ENCODE assay signal across 7 cellular contexts in genomic region chr1:26162220-26162703, GRCh38. TPM values are rescaled to one million over a fixed set of nuclear protein-coding genes. Genes with fewer than 3 reads are reported as not detected.
DNase-seq lines count a peak whose midpoint lies in the region; ATAC-seq and TF ChIP-seq lines count a peak whose summit lies in the region.

No MANE protein-coding gene starts in this region.

- POLR2A ChIA-PET in HEK293 (lab: Yijun Ruan, JAX) (interaction anchor here (1.0 kb wide), 1 partner anchor 7 kb away, joined by 4 read pairs; the partner anchor contains the start of gene ZNF593), WTC11 (lab: Charles Lee) (no interaction called here)

- H3K9me3 Mint-ChIP-seq in WTC11: no peaks in the 10 kb centered on the region

- H3K36me3 ChIP-seq in HEK293 (ENCODE audit: control insufficient read depth in 2 of 2, insufficient read depth in 1 of 2, low read length in 2 of 2): no peaks in the 10 kb centered on the region
- no peaks in the 10 kb centered on the region for H3K36me3 ChIP-seq in hepatocyte (replicated peaks; ENCODE audit: insufficient read depth, low read depth)
- H3K36me3 ChIP-seq in spleen: no peaks in the 10 kb centered on the region

- 37% methylated on average over 20 of the region's 20 CpGs for WGBS in hepatocyte (ENCODE audit: low lambda C conversion rate, missing lambda C conversion rate)
- 18 to 32% (median 30%) methylated on average over 20 of the region's 20 CpGs for WGBS in spleen, 5 donors

- H3K27me3 ChIP-seq in hepatocyte (peaks cover 12% of the 10 kb centered on the region), spleen (replicated peaks in 1 of 7) (peaks cover 0 to 78% (median 23%) of the 10 kb centered on the region in 7 donors)

- no peak for TF ChIP-seq CTCF in HEK293 (tag by site-specific recombination; IDR thresholded peaks at IDR 0.05)
- TF ChIP-seq CTCF in WTC11 (IDR thresholded peaks at IDR 0.05): no peak
- TF ChIP-seq CTCF in hepatocyte (IDR thresholded peaks at IDR 0.05; ENCODE audit: poor library complexity): no peak
- no peak for TF ChIP-seq CTCF in spleen (IDR thresholded peaks at IDR 0.05 in 8 of 11, conservative IDR thresholded peaks at IDR 0.05 in 3 of 11)

- H3K4me1 ChIP-seq in HEK293 (ENCODE audit: control insufficient read depth, insufficient read depth, low read length): no peaks in the 10 kb centered on the region; the same call in 1 of the 2 replicates
- peaks cover 20% of the 10 kb centered on the region for H3K4me1 ChIP-seq in hepatocyte (ENCODE audit: insufficient read depth)
- peaks cover 10 to 57% (median 37%) of the 10 kb centered on the region in 6 donors for H3K4me1 ChIP-seq in spleen

- H3K79me2 ChIP-seq in hepatocyte: no peaks in the 10 kb centered on the region

- no peaks in the 10 kb centered on the region for H4K20me1 ChIP-seq in hepatocyte (ENCODE audit: insufficient read depth, poor library complexity, severe bottlenecking)

- CTCF ChIA-PET in HEK293 (lab: Yijun Ruan, JAX): interaction anchor here (0.6 to 2.5 kb wide), 7 partner anchors 18 to 464 kb away, joined by 3 to 16 read pairs (median 4); no protein-coding TSS in a partner anchor
- CTCF ChIA-PET in WTC11 (lab: Charles Lee): interaction anchor here (0.7 to 2.0 kb wide), 6 partner anchors 7 to 132 kb away, joined by 3 to 9 read pairs (median 4); partner anchors contain the start of genes CATSPER4, CEP85 and ZNF593

- H3K36me3 Mint-ChIP-seq in WTC11: no peaks in the 10 kb centered on the region

- H3K27ac ChIP-seq in HEK293 (ENCODE audit: extremely low read depth, low read depth, low read length): no peak overlapping the region; the same call in 1 of the 2 replicates
- H3K27ac ChIP-seq in hepatocyte: no peak overlapping the region
- H3K27ac ChIP-seq in spleen: peak overlapping the region in 3 of 8 donors; percentile 25 to 68 (median 49)

- no peaks in the 10 kb centered on the region for H3K9me3 ChIP-seq in HEK293 (ENCODE audit: control insufficient read depth, insufficient read depth, low read depth, low read length)
- H3K9me3 ChIP-seq in hepatocyte (ENCODE audit: low read depth): no peaks in the 10 kb centered on the region
- H3K9me3 ChIP-seq in spleen: no peaks in the 10 kb centered on the region

- H3K4me3 Mint-ChIP-seq in WTC11: peak overlapping the region; percentile 74

- H3K4me3 ChIP-seq in HEK293 (ENCODE audit: low read depth, low read length) (peak overlapping the region; percentile 12; the same call in 1 of the 2 replicates), hepatocyte (no peak overlapping the region), spleen (peak overlapping the region; percentile 30 to 71 (median 48))

- no peak for TF ChIP-seq POLR2A in spleen (IDR thresholded peaks at IDR 0.05)

- H2AFZ ChIP-seq in hepatocyte: peak overlapping the region; percentile 86

- H3K4me2 ChIP-seq in hepatocyte: peak overlapping the region; percentile 97

- no peaks in the 10 kb centered on the region for H3K9me2 ChIP-seq in hepatocyte (replicated peaks; ENCODE audit: insufficient read depth)

- no peak overlapping the region for H3K27ac Mint-ChIP-seq in WTC11

- no peak for ATAC-seq in WTC11

- intact Hi-C loops in spleen (cut with DNase I; ENCODE audit: low total_unique reads): no loop called here

- H3K4me1 Mint-ChIP-seq in WTC11: peaks cover 52% of the 10 kb centered on the region

- DNase-seq in WTC11 (ENCODE audit: low spot score): no peak
- DNase-seq in hepatocyte (ENCODE audit: low spot score): no peak
- DNase-seq in spleen: no peak
- no peak for DNase-seq in NCI-H2107 treated with DMSO at 0.1 percent for 48 hours (lab: John Stamatoyannopoulos, UW; ENCODE audit: unreplicated experiment)
- no peak for DNase-seq in OCI-M2 (lab: John Stamatoyannopoulos, UW; ENCODE audit: unreplicated experiment)
- DNase-seq in amniotic stem cell (lab: John Stamatoyannopoulos, UW): no peak

- peaks cover 87% of the 10 kb centered on the region for H3K27me3 Mint-ChIP-seq in WTC11 (ENCODE audit: low read depth)

TF ChIP-seq in HEK293, 187 proteins besides CTCF, POLR2A, EP300 and RAD21 (continues in another document):
- TF ChIP-seq ZNF157 (tag by site-specific recombination; IDR thresholded peaks at IDR 0.05): no peak
- no peak for TF ChIP-seq ZEB2 (tag by site-specific recombination; IDR thresholded peaks at IDR 0.05)
- no peak for TF ChIP-seq ZNF354C (tag by site-specific recombination; IDR thresholded peaks at IDR 0.05; ENCODE audit: borderline replicate concordance, low read depth)
- no peak for TF ChIP-seq HIC1 (tag by site-specific recombination; IDR thresholded peaks at IDR 0.05)
- TF ChIP-seq ZNF473 (tag by site-specific recombination; IDR thresholded peaks at IDR 0.05): no peak

TF ChIP-seq in WTC11, 78 proteins besides CTCF, POLR2A, EP300 and RAD21 (continues in another document):
- TF ChIP-seq JUN (CRISPR knock-in tag; IDR thresholded peaks at IDR 0.05) (no peak), FOXP4 (CRISPR knock-in tag; IDR thresholded peaks at IDR 0.05) (no peak), OVOL2 (CRISPR knock-in tag; IDR thresholded peaks at IDR 0.05; ENCODE audit: borderline replicate concordance) (no peak), ZNF263 (CRISPR knock-in tag; IDR thresholded peaks at IDR 0.05; ENCODE audit: low read depth) (no peak), ZNF423 (CRISPR knock-in tag; IDR thresholded peaks at IDR 0.05) (no peak), STAT6 (CRISPR knock-in tag; conservative IDR thresholded peaks at IDR 0.05; ENCODE audit: low read depth) (no peak)
- TF ChIP-seq, protein P1, sequence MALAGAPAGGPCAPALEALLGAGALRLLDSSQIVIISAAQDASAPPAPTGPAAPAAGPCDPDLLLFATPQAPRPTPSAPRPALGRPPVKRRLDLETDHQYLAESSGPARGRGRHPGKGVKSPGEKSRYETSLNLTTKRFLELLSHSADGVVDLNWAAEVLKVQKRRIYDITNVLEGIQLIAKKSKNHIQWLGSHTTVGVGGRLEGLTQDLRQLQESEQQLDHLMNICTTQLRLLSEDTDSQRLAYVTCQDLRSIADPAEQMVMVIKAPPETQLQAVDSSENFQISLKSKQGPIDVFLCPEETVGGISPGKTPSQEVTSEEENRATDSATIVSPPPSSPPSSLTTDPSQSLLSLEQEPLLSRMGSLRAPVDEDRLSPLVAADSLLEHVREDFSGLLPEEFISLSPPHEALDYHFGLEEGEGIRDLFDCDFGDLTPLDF (CRISPR knock-in tag; IDR thresholded peaks at IDR 0.05): no peak
- TF ChIP-seq, protein P2, sequence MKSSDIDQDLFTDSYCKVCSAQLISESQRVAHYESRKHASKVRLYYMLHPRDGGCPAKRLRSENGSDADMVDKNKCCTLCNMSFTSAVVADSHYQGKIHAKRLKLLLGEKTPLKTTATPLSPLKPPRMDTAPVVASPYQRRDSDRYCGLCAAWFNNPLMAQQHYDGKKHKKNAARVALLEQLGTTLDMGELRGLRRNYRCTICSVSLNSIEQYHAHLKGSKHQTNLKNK (CRISPR knock-in tag; IDR thresholded peaks at IDR 0.05): no peak

RNA-seq across cellular contexts. Expression of gene FAM110D, which starts 3.4 kb away (rescaled TPM):
- total RNA-seq in WTC11 (2021) (0.37 to 0.55 TPM (median 0.53 TPM) in 3 replicates), hepatocyte (0.10 and 0.16 TPM in 2 replicates), spleen (1 to 10 TPM in 6 of 7 donors, under 1 TPM in 1; 0.76 to 5.9 (median 1.8) TPM)
- polyA plus RNA-seq in hepatocyte (0.40 and 0.44 TPM in 2 replicates), spleen (1 to 10 TPM in 1 of 3 donors, under 1 TPM in 2; 0.44 to 1.2 (median 0.91) TPM)

RNA-seq across cellular contexts. Expression of gene C1orf232, which starts 6.5 kb away (rescaled TPM):
- not detected in 3 replicates for total RNA-seq in WTC11 (2021)
- not detected in 2 replicates for total RNA-seq in hepatocyte
- not detected in 2 replicates for polyA plus RNA-seq in hepatocyte
- not detected for total RNA-seq in spleen
- polyA plus RNA-seq in spleen: not detected

RNA-seq across cellular contexts. Expression of gene ZNF593, which starts 7.4 kb away (rescaled TPM):
- total RNA-seq in WTC11 (2021): 39.6 to 49.1 TPM (median 43.3 TPM) in 3 replicates
- total RNA-seq in hepatocyte: 20.5 and 25.7 TPM in 2 replicates
- 69.1 and 71.8 TPM in 2 replicates for polyA plus RNA-seq in hepatocyte
- 10 to 100 TPM; 13.5 to 27.8 (median 19.6) TPM for total RNA-seq in spleen
- polyA plus RNA-seq in spleen: 100 to 1,000 TPM in 1 of 3 donors, 10 to 100 TPM in 2; 74.9 to 104 (median 80.3) TPM

RNA-seq across cellular contexts. Expression of gene ZNF593OS, which starts 9.4 kb away (rescaled TPM):
- total RNA-seq in WTC11 (2021) (not detected in 3 replicates), hepatocyte (0.10 TPM in 1 of 2 replicates, not detected in the other), spleen (not detected)
- polyA plus RNA-seq in hepatocyte (0.45 and 2.1 TPM in 2 replicates), spleen (under 1 TPM; 0.26 to 0.43 (median 0.26) TPM)

RNA-seq across cellular contexts. Expression of gene CNKSR1, which starts 15.0 kb away (rescaled TPM):
- total RNA-seq in WTC11 (2021) (18.0 to 20.5 TPM (median 19.7 TPM) in 3 replicates), hepatocyte (13.3 and 18.1 TPM in 2 replicates), spleen (1 to 10 TPM; 1.0 to 5.5 (median 3.7) TPM)
- polyA plus RNA-seq in hepatocyte (31.4 and 38.6 TPM in 2 replicates), spleen (1 to 10 TPM in 2 of 3 donors, under 1 TPM in 1; 0.68 to 2.0 (median 1.0) TPM)
